In the genomic region with DNA sequence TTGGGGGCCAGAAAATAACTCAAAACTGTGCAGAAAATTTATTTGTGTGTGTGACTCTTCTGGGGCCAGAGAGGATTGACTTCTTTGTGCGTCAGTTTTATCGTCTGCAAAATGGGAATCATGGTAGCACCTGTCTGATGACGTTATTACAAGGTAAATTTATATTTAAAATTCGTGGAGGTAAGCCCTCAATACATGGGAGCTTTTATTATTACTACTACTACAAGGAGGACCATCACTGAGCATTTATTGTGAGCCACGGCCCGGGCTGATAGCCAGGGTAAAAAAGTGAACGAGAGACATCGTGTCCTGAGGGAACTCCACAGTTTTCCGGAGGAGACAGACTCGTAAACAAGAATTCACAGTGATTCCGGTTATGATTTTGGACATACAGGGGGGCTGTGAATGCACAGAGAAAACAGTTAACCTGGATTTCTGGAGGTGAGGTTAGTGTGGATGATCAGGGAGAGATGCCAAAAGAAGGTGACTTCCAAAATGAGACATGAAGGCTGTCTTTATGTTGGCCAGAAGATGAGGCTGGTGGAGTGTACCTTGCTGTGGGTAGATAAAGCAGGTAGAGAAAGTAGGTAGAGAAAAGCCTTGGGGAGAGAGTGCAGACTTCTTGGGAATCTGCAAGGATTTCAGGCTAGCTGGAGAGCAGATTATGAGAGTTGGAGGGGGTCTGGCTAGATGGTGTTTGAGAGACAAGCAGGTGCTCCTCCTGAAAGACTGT, we compare ENCODE assay signal across 8 cellular contexts. TPM values are rescaled to one million over a fixed set of nuclear protein-coding genes. Genes with fewer than 3 reads are reported as not detected.
DNase-seq lines count a peak whose midpoint lies in the region; ATAC-seq and TF ChIP-seq lines count a peak whose summit lies in the region.

No MANE protein-coding gene starts in this region.

- H3F3A ChIP-seq in smooth muscle cell (ENCODE audit: low read depth), result no peaks in the 10 kb centered on the region

- H3K36me3 ChIP-seq in WERI-Rb-1 (no peaks in the 10 kb centered on the region), iPS DF 6.9 (ENCODE audit: control insufficient read depth, insufficient read depth, low read length) (no peaks in the 10 kb centered on the region), smooth muscle cell (ENCODE audit: low read depth) (no peaks in the 10 kb centered on the region)

- no CpG with 5 or more reads among the region's 11 CpGs for WGBS in iPS DF 6.9 (ENCODE audit: insufficient coverage, insufficient read length)
- 34% methylated on average over 11 of the region's 11 CpGs for WGBS in smooth muscle cell (ENCODE audit: low lambda C conversion rate)

- H3K9me3 ChIP-seq in WERI-Rb-1 (ENCODE audit: severe bottlenecking) (no peaks in the 10 kb centered on the region), iPS DF 6.9 (ENCODE audit: control insufficient read depth, insufficient read depth, low read length) (no peaks in the 10 kb centered on the region), smooth muscle cell (replicated peaks; ENCODE audit: low read depth) (no peaks in the 10 kb centered on the region)

- H3K79me2 ChIP-seq in smooth muscle cell (ENCODE audit: low read depth), result peaks cover 46% of the 10 kb centered on the region

- ATAC-seq in GM21825 (IDR thresholded peaks at IDR 0.05; ENCODE audit: unreplicated experiment), result no peak

- no peaks in the 10 kb centered on the region for H4K20me1 ChIP-seq in smooth muscle cell (ENCODE audit: low read depth)

- DNase-seq in GM20000 (ENCODE audit: low spot score) (peak; percentile 21), WERI-Rb-1 (no peak), iPS DF 6.9 (ENCODE audit: low read depth, low spot score) (no peak), smooth muscle cell (lab: John Stamatoyannopoulos, UW; ENCODE audit: unreplicated experiment) (no peak), GDM1 (lab: John Stamatoyannopoulos, UW) (no peak), OCI-M2 (lab: John Stamatoyannopoulos, UW; ENCODE audit: unreplicated experiment) (no peak), NCI-H1048 (lab: John Stamatoyannopoulos, UW) (no peak)

- peak overlapping the region; percentile 87 for H3K9ac ChIP-seq in smooth muscle cell (ENCODE audit: low read depth)

- H3K4me2 ChIP-seq in smooth muscle cell, result peak overlapping the region; percentile 88

- peak overlapping the region; percentile 64 for H3K4me3 ChIP-seq in WERI-Rb-1 (ENCODE audit: low read depth, low read length)
- H3K4me3 ChIP-seq in iPS DF 6.9 (ENCODE audit: low read length), result peak overlapping the region; percentile 77; the same call in 1 of the 2 replicates
- peak overlapping the region; percentile 70 for H3K4me3 ChIP-seq in smooth muscle cell

- TF ChIP-seq CTCF in GM20000 (IDR thresholded peaks at IDR 0.05; ENCODE audit: extremely low read depth, missing control alignments) (no peak), WERI-Rb-1 (IDR thresholded peaks at IDR 0.05; ENCODE audit: low read depth, low read length) (no peak), smooth muscle cell (IDR thresholded peaks at IDR 0.05; ENCODE audit: borderline replicate concordance, insufficient read depth, poor library complexity, severe bottlenecking) (no peak)

- H3K27me3 ChIP-seq in WERI-Rb-1 (ENCODE audit: insufficient read depth, low read depth, severe bottlenecking), result no peaks in the 10 kb centered on the region
- no peaks in the 10 kb centered on the region for H3K27me3 ChIP-seq in iPS DF 6.9 (ENCODE audit: control insufficient read depth, insufficient read depth, low read length)
- no peaks in the 10 kb centered on the region for H3K27me3 ChIP-seq in smooth muscle cell (ENCODE audit: low read depth)

- no peak overlapping the region; the same call in 1 of the 2 replicates for H3K27ac ChIP-seq in WERI-Rb-1
- no peak overlapping the region for H3K27ac ChIP-seq in iPS DF 6.9 (ENCODE audit: low read length)
- peak overlapping the region; percentile 25 for H3K27ac ChIP-seq in smooth muscle cell (ENCODE audit: low read depth)

- no peaks in the 10 kb centered on the region for H3K4me1 ChIP-seq in iPS DF 6.9 (ENCODE audit: control insufficient read depth, insufficient read depth, low read length)
- no peaks in the 10 kb centered on the region for H3K4me1 ChIP-seq in smooth muscle cell (ENCODE audit: low read depth)

- H2AFZ ChIP-seq in smooth muscle cell (ENCODE audit: low read depth), result peak overlapping the region; percentile 96

RNA-seq across cellular contexts. Expression of gene SERINC3, which starts 10.5 kb away (rescaled TPM):
- total RNA-seq in smooth muscle cell, result 84.9 and 96.0 TPM in 2 replicates
- 99.5 and 106 TPM in 2 replicates for polyA plus RNA-seq in smooth muscle cell

RNA-seq across cellular contexts. Expression of gene PKIG, which starts 50.0 kb away (rescaled TPM):
- 81.4 and 86.1 TPM in 2 replicates for total RNA-seq in smooth muscle cell
- polyA plus RNA-seq in smooth muscle cell, result 67.5 and 68.9 TPM in 2 replicates

RNA-seq across cellular contexts. Expression of gene TTPAL, which starts 56.7 kb away (rescaled TPM):
- 5.6 and 9.2 TPM in 2 replicates for total RNA-seq in smooth muscle cell
- polyA plus RNA-seq in smooth muscle cell, result 5.8 and 10.9 TPM in 2 replicates
